In genomic region chr12:89825591-89826449, GRCh38 we compare ENCODE assay signal across 13 cellular contexts.
DNase-seq lines count a peak whose midpoint lies in the region; ATAC-seq, FAIRE-seq and TF ChIP-seq lines count a peak whose summit lies in the region.
"Had no signal": no experiment of that assay in that cellular context is flagged by ENCODE, and none has a peak within 500 bp of the region (broad histone marks: within the 10 kb centered on the region; RNA-seq: fewer than 3 reads in every experiment).

No MANE protein-coding gene starts in this region.

- WGBS in small intestine, 3 donors, result 34 to 66% (median 55%) methylated on average over 6 of the region's 6 CpGs

- H3K27ac ChIP-seq in OCI-LY3 (ENCODE audit: low read length), result no peak overlapping the region
- H3K27ac ChIP-seq in small intestine (ENCODE audit: low read depth in 1 of 2, low read length in 1 of 2), result no peak overlapping the region
- H3K27ac ChIP-seq in CD8-positive, alpha-beta T cell (ENCODE audit: low read depth, low read length), result no peak overlapping the region
- no peak overlapping the region for H3K27ac ChIP-seq in effector memory CD4-positive, alpha-beta T cell (ENCODE audit: insufficient read depth, low read length, poor library complexity, severe bottlenecking)
- H3K27ac ChIP-seq: 22Rv1, stomach had no signal

- H3K9me3 ChIP-seq in OCI-LY3 (ENCODE audit: insufficient read depth, low read length) (no peaks in the 10 kb centered on the region), small intestine (ENCODE audit: control insufficient read depth, low read depth) (no peaks in the 10 kb centered on the region)
- no peaks in the 10 kb centered on the region for H3K9me3 ChIP-seq in CD8-positive, alpha-beta T cell (ENCODE audit: low read length)
- no peaks in the 10 kb centered on the region for H3K9me3 ChIP-seq in effector memory CD4-positive, alpha-beta T cell (ENCODE audit: control insufficient read depth, low read length)
- H3K9me3 ChIP-seq: HAP-1, stomach had no signal

- intact Hi-C loops in dendritic cell treated with granulocyte-macrophage colony-stimulating factor and Interleukin-4, amounts not matched to agents 40 ng/mL and 50 ng/mL, for 4 days (cut with micrococcal nuclease), result no loop called here
- intact Hi-C loops in CD8-positive, alpha-beta T cell (cut with DNase I, micrococcal nuclease), result no loop called here

- peaks cover 22% of the 10 kb centered on the region for H3K4me1 Mint-ChIP-seq in dendritic cell treated with granulocyte-macrophage colony-stimulating factor and Interleukin-4, amounts not matched to agents 40 ng/mL and 50 ng/mL, for 4 days (ENCODE audit: low read depth)
- peaks cover 13% of the 10 kb centered on the region for H3K4me1 Mint-ChIP-seq in CD8-positive, alpha-beta T cell (ENCODE audit: low read depth)

- FAIRE-seq in small intestine (lab: Jason Lieb, UNC), result no peak

- no peaks in the 10 kb centered on the region for H3K27me3 ChIP-seq in OCI-LY3 (ENCODE audit: low read depth, low read length)
- no peaks in the 10 kb centered on the region for H3K27me3 ChIP-seq in small intestine (ENCODE audit: control insufficient read depth in 2 of 2, insufficient read depth in 2 of 2, low read length in 2 of 2)
- H3K27me3 ChIP-seq in CD8-positive, alpha-beta T cell (ENCODE audit: insufficient read depth, low read length), result no peaks in the 10 kb centered on the region
- no peaks in the 10 kb centered on the region for H3K27me3 ChIP-seq in effector memory CD4-positive, alpha-beta T cell (replicated peaks; ENCODE audit: control insufficient read depth, insufficient read depth, low read length, poor library complexity, severe bottlenecking)
- H3K27me3 ChIP-seq: stomach had no signal

- H3K27me3 Mint-ChIP-seq in dendritic cell treated with granulocyte-macrophage colony-stimulating factor and Interleukin-4, amounts not matched to agents 40 ng/mL and 50 ng/mL, for 4 days, result peaks cover 2% of the 10 kb centered on the region
- no peaks in the 10 kb centered on the region for H3K27me3 Mint-ChIP-seq in CD8-positive, alpha-beta T cell (ENCODE audit: low read depth)

- H3K4me3 ChIP-seq in OCI-LY3 (ENCODE audit: low read length) (no peak overlapping the region), small intestine (ENCODE audit: low read depth in 1 of 2, low read length in 2 of 2) (no peak overlapping the region)
- H3K4me3 ChIP-seq in CD8-positive, alpha-beta T cell (ENCODE audit: low read depth, low read length), result no peak overlapping the region
- no peak overlapping the region for H3K4me3 ChIP-seq in effector memory CD4-positive, alpha-beta T cell (ENCODE audit: insufficient read depth, low read depth, low read length, poor library complexity, severe bottlenecking)
- H3K4me3 ChIP-seq: HAP-1, stomach had no signal

- peaks cover 15% of the 10 kb centered on the region for H3K9me3 Mint-ChIP-seq in dendritic cell treated with granulocyte-macrophage colony-stimulating factor and Interleukin-4, amounts not matched to agents 40 ng/mL and 50 ng/mL, for 4 days
- H3K9me3 Mint-ChIP-seq in CD8-positive, alpha-beta T cell, result no peaks in the 10 kb centered on the region

- no peaks in the 10 kb centered on the region for H3K79me2 ChIP-seq in OCI-LY3 (ENCODE audit: low read length)

- H3K4me2 ChIP-seq in OCI-LY3 (ENCODE audit: low read length), result 0 out of 2 replicates have a peak overlapping the region, but pooled peaks have one; percentile 0

- 0 out of 2 replicates have a peak overlapping the region, but pooled peaks have one; percentile 46 for H2AFZ ChIP-seq in OCI-LY3 (ENCODE audit: low read depth, low read length)

- H3K4me1 ChIP-seq in OCI-LY3 (ENCODE audit: low read length) (peaks cover 14% of the 10 kb centered on the region), small intestine (ENCODE audit: control insufficient read depth in 2 of 2, insufficient read depth in 1 of 2, low read depth in 1 of 2, low read length in 1 of 2) (no peaks in the 10 kb centered on the region)
- H3K4me1 ChIP-seq in CD8-positive, alpha-beta T cell (ENCODE audit: insufficient read depth, low read length), result no peaks in the 10 kb centered on the region
- H3K4me1 ChIP-seq in effector memory CD4-positive, alpha-beta T cell (ENCODE audit: control insufficient read depth, insufficient read depth, low read length, poor library complexity, severe bottlenecking), result no peaks in the 10 kb centered on the region
- H3K4me1 ChIP-seq: HAP-1, stomach had no signal

- POLR2A ChIA-PET in CD8-positive, alpha-beta T cell (lab: Charles Lee), result no interaction called here

- peak overlapping the region; percentile 28 for H3K27ac Mint-ChIP-seq in dendritic cell treated with granulocyte-macrophage colony-stimulating factor and Interleukin-4, amounts not matched to agents 40 ng/mL and 50 ng/mL, for 4 days
- H3K27ac Mint-ChIP-seq in CD8-positive, alpha-beta T cell, result no peak overlapping the region
- H3K27ac Mint-ChIP-seq: endodermal cell had no signal

- no peak for ATAC-seq in CD8-positive, alpha-beta T cell
- ATAC-seq: Right ventricle myocardium inferior had no signal

- H3K36me3 Mint-ChIP-seq in dendritic cell treated with granulocyte-macrophage colony-stimulating factor and Interleukin-4, amounts not matched to agents 40 ng/mL and 50 ng/mL, for 4 days (ENCODE audit: low read depth), result no peaks in the 10 kb centered on the region
- H3K36me3 Mint-ChIP-seq in CD8-positive, alpha-beta T cell, result no peaks in the 10 kb centered on the region

- CTCF ChIA-PET in CD8-positive, alpha-beta T cell (lab: Charles Lee), result no interaction called here

- no peak overlapping the region for H3K4me3 Mint-ChIP-seq in dendritic cell treated with granulocyte-macrophage colony-stimulating factor and Interleukin-4, amounts not matched to agents 40 ng/mL and 50 ng/mL, for 4 days
- H3K4me3 Mint-ChIP-seq in CD8-positive, alpha-beta T cell, result no peak overlapping the region
- H3K4me3 Mint-ChIP-seq: endodermal cell had no signal

- no peak overlapping the region for H3K9ac ChIP-seq in OCI-LY3 (ENCODE audit: low read length)

- H3K36me3 ChIP-seq in OCI-LY3 (replicated peaks; ENCODE audit: low read depth, low read length) (no peaks in the 10 kb centered on the region), small intestine (ENCODE audit: control insufficient read depth in 2 of 2, insufficient read depth in 2 of 2, low read length in 2 of 2) (no peaks in the 10 kb centered on the region)
- no peaks in the 10 kb centered on the region for H3K36me3 ChIP-seq in CD8-positive, alpha-beta T cell (ENCODE audit: insufficient read depth, low read length)
- no peaks in the 10 kb centered on the region for H3K36me3 ChIP-seq in effector memory CD4-positive, alpha-beta T cell (ENCODE audit: control insufficient read depth, insufficient read depth, low read length)
- H3K36me3 ChIP-seq: HAP-1, stomach had no signal

- no peaks in the 10 kb centered on the region for H4K20me1 ChIP-seq in OCI-LY3 (ENCODE audit: insufficient read depth, low read length)

- DNase-seq in DMS153 (lab: John Stamatoyannopoulos, UW), result peak; percentile 29
- no peak for DNase-seq in DMS153 treated with DMSO at 0.1 percent for 48 hours (lab: John Stamatoyannopoulos, UW; ENCODE audit: unreplicated experiment)
- peak; percentile 25 for DNase-seq in small intestine
- no peak for DNase-seq in amygdala (lab: John Stamatoyannopoulos, UW)
- no peak for DNase-seq in CD8-positive, alpha-beta T cell
- no peak for DNase-seq in effector memory CD4-positive, alpha-beta T cell
- DNase-seq: endodermal cell, stomach had no signal

- no peak for TF ChIP-seq CTCF in OCI-LY3 (IDR thresholded peaks at IDR 0.05; ENCODE audit: low read depth, low read length)
- TF ChIP-seq CTCF in CD8-positive, alpha-beta T cell (IDR thresholded peaks at IDR 0.05), result no peak

Comparison
In these comparisons a context has a peak if more than half of its experiments do, and no peak if none do; other contexts are left out.
1. DNase-seq: peak in DMS153 (single experiment) and small intestine (single experiment); none in DMS153 treated with DMSO at 0.1 percent for 48 hours (single experiment), amygdala (0 of 56), CD8-positive, alpha-beta T cell (0 of 7) and effector memory CD4-positive, alpha-beta T cell (0 of 3).